Comparison of ENCODE assay signal across 28 cellular contexts in genomic region chr5:97455996-97456395, GRCh38.
"Had no signal": no experiment of that assay in that cellular context is flagged by ENCODE, and none has a peak within 500 bp of the region (broad histone marks: within the 10 kb centered on the region; RNA-seq: fewer than 3 reads in every experiment).

No MANE protein-coding gene starts in this region.

- H3K27me3 ChIP-seq: neural progenitor cell, ovary, stomach, thyroid gland, tibial nerve, upper lobe of left lung, vagina had no signal

- DNase-seq: natural killer cell; occipital lobe; ovary; posterior cingulate gyrus; psoas muscle; right cardiac atrium; small intestine; stimulated activated CD4-positive, alpha-beta T cell treated with anti-CD3 and anti-CD28 coated beads, Interleukin-15, amount 100 ng/mL, for 24 hours; stimulated activated CD4-positive, alpha-beta T cell treated with anti-CD3 and anti-CD28 coated beads, Interleukin-2, amount 100 ng/mL, for 24 hours; stimulated activated CD4-positive, alpha-beta T cell treated with anti-CD3 and anti-CD28 coated beads, Interleukin-2, amount 100 ng/mL, for 48 hours; stimulated activated CD4-positive, alpha-beta T cell treated with anti-CD3 and anti-CD28 coated beads, Interleukin-4, amount 100 ng/mL, for 24 hours; stimulated activated naive B cell treated with anti-CD40 and anti-IgM and Interleukin-4, amounts not matched to agents 10 μg/mL and 1 μg/mL and 100 μg/mL, for 72 hours; stimulated activated naive CD4-positive, alpha-beta T cell treated with Interleukin-2 at 50 U/mL for 16 hours; stomach; thyroid gland; trophoblast cell; upper lobe of left lung had no signal

- FAIRE-seq: small intestine, urothelium cell line had no signal

- H3K9me3 ChIP-seq: ovary, psoas muscle, stomach, thoracic aorta, thyroid gland, tibial nerve, upper lobe of left lung, vagina had no signal

- H3K4me1 ChIP-seq: neural progenitor cell, parathyroid adenoma, psoas muscle, stomach, thyroid gland, upper lobe of left lung, vagina had no signal

- H3K36me3 Mint-ChIP-seq: natural killer cell; neural progenitor cell; stimulated activated effector memory CD8-positive, alpha-beta T cell treated with anti-CD3 and anti-CD28 coated beads, Interleukin-12 subunit alpha, Interleukin-12 subunit beta, amount 100 ng/mL, for 72 hours; stimulated activated naive B cell treated with anti-CD40 and anti-IgM and Interleukin-4, amounts not matched to agents 10 μg/mL and 1 μg/mL and 100 μg/mL, for 72 hours had no signal

- H3K27me3 Mint-ChIP-seq: progenitor cell of endocrine pancreas; stimulated activated naive B cell treated with anti-CD40 and anti-IgM and Interleukin-4, amounts not matched to agents 10 μg/mL and 1 μg/mL and 100 μg/mL, for 72 hours; stimulated activated naive CD8-positive, alpha-beta T cell treated with anti-CD3 and anti-CD28 coated beads, Interleukin-15, Interleukin-2, amounts not matched to agents 100 ng/mL and 50 ng/mL, for 24 hours had no signal

- H3K4me3 ChIP-seq: neural progenitor cell, ovary, psoas muscle, stomach, thoracic aorta, thyroid gland, tibial nerve, upper lobe of left lung, vagina had no signal

- H3K4me3 Mint-ChIP-seq: natural killer cell; nephron; neural progenitor cell; stimulated activated effector memory CD8-positive, alpha-beta T cell treated with anti-CD3 and anti-CD28 coated beads, Interleukin-12 subunit alpha, Interleukin-12 subunit beta, amount 100 ng/mL, for 72 hours; stimulated activated naive B cell treated with anti-CD40 and anti-IgM and Interleukin-4, amounts not matched to agents 10 μg/mL and 1 μg/mL and 100 μg/mL, for 72 hours; stimulated activated naive CD8-positive, alpha-beta T cell treated with anti-CD3 and anti-CD28 coated beads, Interleukin-15, Interleukin-2, amounts not matched to agents 100 ng/mL and 50 ng/mL, for 24 hours had no signal

- H3K9me3 Mint-ChIP-seq: natural killer cell; nephron; neural progenitor cell; stimulated activated naive B cell treated with anti-CD40 and anti-IgM and Interleukin-4, amounts not matched to agents 10 μg/mL and 1 μg/mL and 100 μg/mL, for 72 hours; stimulated activated naive CD8-positive, alpha-beta T cell treated with anti-CD3 and anti-CD28 coated beads, Interleukin-15, Interleukin-2, amounts not matched to agents 100 ng/mL and 50 ng/mL, for 24 hours had no signal

- H3K36me3 ChIP-seq: neural progenitor cell, ovary, stomach, thoracic aorta, thyroid gland, tibial nerve, upper lobe of left lung, vagina had no signal

- H3K4me2 ChIP-seq: neural progenitor cell had no signal

- H3K27ac ChIP-seq: neural progenitor cell, ovary, parathyroid adenoma, psoas muscle, stomach, thoracic aorta, thyroid gland, tibial nerve, upper lobe of left lung, vagina had no signal

- H3K4me1 Mint-ChIP-seq: natural killer cell; stimulated activated effector memory CD8-positive, alpha-beta T cell treated with anti-CD3 and anti-CD28 coated beads, Interleukin-12 subunit alpha, Interleukin-12 subunit beta, amount 100 ng/mL, for 72 hours; stimulated activated naive B cell treated with anti-CD40 and anti-IgM and Interleukin-4, amounts not matched to agents 10 μg/mL and 1 μg/mL and 100 μg/mL, for 72 hours had no signal

- H2AFZ ChIP-seq: neural progenitor cell, parathyroid adenoma had no signal

- H3K27ac Mint-ChIP-seq: natural killer cell; nephron; neural progenitor cell; progenitor cell of endocrine pancreas; stimulated activated effector memory CD8-positive, alpha-beta T cell treated with anti-CD3 and anti-CD28 coated beads, Interleukin-12 subunit alpha, Interleukin-12 subunit beta, amount 100 ng/mL, for 72 hours; stimulated activated naive B cell treated with anti-CD40 and anti-IgM and Interleukin-4, amounts not matched to agents 10 μg/mL and 1 μg/mL and 100 μg/mL, for 72 hours; stimulated activated naive CD8-positive, alpha-beta T cell treated with anti-CD3 and anti-CD28 coated beads, Interleukin-15, Interleukin-2, amounts not matched to agents 100 ng/mL and 50 ng/mL, for 24 hours had no signal

- H3K79me2 ChIP-seq: parathyroid adenoma had no signal

- H3K9ac ChIP-seq: neural progenitor cell, parathyroid adenoma had no signal

- ATAC-seq: natural killer cell; psoas muscle; right cardiac atrium; sciatic nerve; stimulated activated effector memory CD8-positive, alpha-beta T cell treated with anti-CD3 and anti-CD28 coated beads, Interleukin-12 subunit alpha, Interleukin-12 subunit beta, amount 100 ng/mL, for 72 hours; stimulated activated naive B cell treated with anti-CD40 and anti-IgM and Interleukin-4, amounts not matched to agents 10 μg/mL and 1 μg/mL and 100 μg/mL, for 72 hours had no signal
